Comparison of ENCODE assay signal across 2 cellular contexts in genomic region chr6:25320459-25320858, GRCh38.
TF ChIP-seq lines count a peak whose summit lies in the region.

No MANE protein-coding gene starts in this region.

TF ChIP-seq in SK-N-SH, 30 proteins besides CTCF, POLR2A, EP300 and RAD21 (continued from another document):
- no peak for TF ChIP-seq EZH2phosphoT487 (IDR thresholded peaks at IDR 0.05; ENCODE audit: borderline replicate concordance, low read depth)
TF ChIP-seq in SK-N-SH: peak in this region for 1.

TF ChIP-seq in SK-N-SH treated with all-trans-retinoic acid at 6 μM for 48 hours, 23 proteins besides CTCF, POLR2A, EP300 and RAD21 (continued from another document):
- no peak for TF ChIP-seq POU6F1 (CRISPR knock-in tag; IDR thresholded peaks at IDR 0.05; ENCODE audit: borderline replicate concordance, low read depth)
- no peak for TF ChIP-seq PATZ1 (CRISPR knock-in tag; IDR thresholded peaks at IDR 0.05; ENCODE audit: borderline replicate concordance)
- no peak for TF ChIP-seq PPARA (CRISPR knock-in tag; IDR thresholded peaks at IDR 0.05; ENCODE audit: borderline replicate concordance)
- no peak for TF ChIP-seq ISL1 (CRISPR knock-in tag; IDR thresholded peaks at IDR 0.05)
- no peak for TF ChIP-seq ZFP3 (CRISPR knock-in tag; IDR thresholded peaks at IDR 0.05)
- TF ChIP-seq GLIS3 (CRISPR knock-in tag; IDR thresholded peaks at IDR 0.05) = no peak
- TF ChIP-seq CSDC2 (CRISPR knock-in tag; IDR thresholded peaks at IDR 0.05) = no peak
- no peak for TF ChIP-seq CREB5 (CRISPR knock-in tag; IDR thresholded peaks at IDR 0.05; ENCODE audit: low read depth)
- TF ChIP-seq ZNF70 (CRISPR knock-in tag; IDR thresholded peaks at IDR 0.05) = no peak
- no peak for TF ChIP-seq ESRRG (CRISPR knock-in tag; IDR thresholded peaks at IDR 0.05)
- no peak for TF ChIP-seq ZNF8 (CRISPR knock-in tag; IDR thresholded peaks at IDR 0.05)
- no peak for TF ChIP-seq CSRNP3 (CRISPR knock-in tag; IDR thresholded peaks at IDR 0.05)
- TF ChIP-seq TOX (CRISPR knock-in tag; IDR thresholded peaks at IDR 0.05; ENCODE audit: borderline replicate concordance) = no peak
- no peak for TF ChIP-seq SNAI2 (CRISPR knock-in tag; IDR thresholded peaks at IDR 0.05)
- TF ChIP-seq RARB (CRISPR knock-in tag; IDR thresholded peaks at IDR 0.05) = no peak
- TF ChIP-seq ZC3H10 (CRISPR knock-in tag; IDR thresholded peaks at IDR 0.05) = no peak
